Comparison of ENCODE assay signal across 24 cellular contexts in the genomic region with DNA sequence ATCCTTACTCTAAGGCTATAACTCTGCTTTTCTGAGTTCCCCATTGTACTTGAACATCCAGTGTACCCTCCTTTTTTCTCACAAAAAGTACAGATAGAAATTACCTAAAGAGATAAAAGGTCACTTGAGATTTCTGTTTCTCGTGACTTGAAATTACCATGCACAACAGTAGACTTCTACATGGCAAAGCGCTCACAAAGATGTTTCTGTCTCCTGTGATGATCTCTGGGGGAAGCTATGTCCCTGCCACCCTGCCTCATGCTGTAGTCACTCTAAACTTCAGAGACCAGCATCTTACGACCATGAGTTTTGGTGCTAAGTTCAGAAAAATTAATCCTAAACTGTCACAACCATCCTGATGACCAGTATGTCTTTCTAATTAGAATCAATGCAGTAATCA. TPM values are rescaled to one million over a fixed set of nuclear protein-coding genes. Genes with fewer than 3 reads are reported as not detected.
DNase-seq lines count a peak whose midpoint lies in the region; ATAC-seq, FAIRE-seq and TF ChIP-seq lines count a peak whose summit lies in the region.
"Had no signal": no experiment of that assay in that cellular context is flagged by ENCODE, and none has a peak within 500 bp of the region (broad histone marks: within the 10 kb centered on the region; RNA-seq: fewer than 3 reads in every experiment).

No MANE protein-coding gene starts in this region.

- H3K4me1 ChIP-seq in SK-N-SH (ENCODE audit: control insufficient read depth in 1 of 2, insufficient read depth in 2 of 2, low read depth in 1 of 2, low read length in 1 of 2) (peaks cover 50 to 57% of the 10 kb centered on the region in 2 experiments), astrocyte (ENCODE audit: insufficient read depth, low read length) (peaks cover 74% of the 10 kb centered on the region), keratinocyte (ENCODE audit: control insufficient read depth, extremely low read depth, insufficient read depth, low read length) (peaks cover 78% of the 10 kb centered on the region), skeletal muscle satellite cell (ENCODE audit: control insufficient read depth, insufficient read depth, low read length) (peaks cover 87% of the 10 kb centered on the region), upper lobe of left lung (peaks cover 16 to 38% (median 27%) of the 10 kb centered on the region in 4 donors)

- no peaks in the 10 kb centered on the region for H3K9me3 ChIP-seq in SK-N-SH
- no peaks in the 10 kb centered on the region for H3K9me3 ChIP-seq in astrocyte (ENCODE audit: insufficient read depth, low read depth, low read length)
- no peaks in the 10 kb centered on the region for H3K9me3 ChIP-seq in keratinocyte (ENCODE audit: control insufficient read depth, low read depth, low read length)
- no peaks in the 10 kb centered on the region for H3K9me3 ChIP-seq in skeletal muscle satellite cell (replicated peaks; ENCODE audit: low read length)
- H3K9me3 ChIP-seq in upper lobe of left lung: no peaks in the 10 kb centered on the region
- H3K9me3 ChIP-seq: ascending aorta, thoracic aorta had no signal

- H3K27me3 ChIP-seq in SK-N-SH (ENCODE audit: insufficient read depth) (no peaks in the 10 kb centered on the region), astrocyte (ENCODE audit: insufficient read depth, low read length) (no peaks in the 10 kb centered on the region), keratinocyte (ENCODE audit: control insufficient read depth, extremely low read depth, insufficient read depth, low read length) (no peaks in the 10 kb centered on the region), skeletal muscle satellite cell (ENCODE audit: control insufficient read depth, insufficient read depth, low read length) (no peaks in the 10 kb centered on the region), upper lobe of left lung (no peaks in the 10 kb centered on the region)
- H3K27me3 ChIP-seq: ascending aorta had no signal

- no peaks in the 10 kb centered on the region for H3K9me3 Mint-ChIP-seq in astrocyte (ENCODE audit: unreplicated experiment)
- H3K9me3 Mint-ChIP-seq: activated naive CD4-positive, alpha-beta T cell treated with anti-CD3 and anti-CD28 coated beads, Interleukin-2, amount 50 U/mL, for 24 hours; activated T-helper 1 cell treated with anti-CD3 and anti-CD28 coated beads, Interleukin-12 subunit alpha, Interleukin-12 subunit beta, Interleukin-2, Interleukin-4 antibody, amounts not matched to agents 30 ng/mL and 10 ng/mL and 1 ng/mL, durations not matched to agents 14 hours and 24 hours and 36 hours; stimulated activated effector memory CD8-positive, alpha-beta T cell treated with anti-CD3 and anti-CD28 coated beads, Interleukin-12 subunit alpha, Interleukin-12 subunit beta, amount 100 ng/mL, for 72 hours had no signal

- H3K9ac ChIP-seq in SK-N-SH: no peak overlapping the region
- peak overlapping the region; percentile 49 for H3K9ac ChIP-seq in astrocyte (ENCODE audit: low read length)
- H3K9ac ChIP-seq in keratinocyte (ENCODE audit: control insufficient read depth, extremely low read depth, insufficient read depth, low read length): peak overlapping the region; percentile 60
- H3K9ac ChIP-seq in skeletal muscle satellite cell (ENCODE audit: low read depth, low read length): peak overlapping the region; percentile 43

- H2AFZ ChIP-seq in SK-N-SH (ENCODE audit: low read depth) (no peak overlapping the region), astrocyte (ENCODE audit: low read depth, low read length) (no peak overlapping the region), keratinocyte (ENCODE audit: control insufficient read depth, low read length) (no peak overlapping the region)

- CTCF ChIA-PET in SK-N-SH (lab: Yijun Ruan, JAX): interaction anchor here (0.7 to 2.6 kb wide), 5 partner anchors 13 to 850 kb away, joined by 3 to 11 read pairs (median 3); no protein-coding TSS in a partner anchor

- H3K27ac ChIP-seq in SK-N-SH (ENCODE audit: low read depth in 2 of 2, low read length in 1 of 2) (peak overlapping the region in 1 of 2 experiments; percentile 56; a peak in 3 of 4 replicates), astrocyte (ENCODE audit: low read depth, low read length) (peak overlapping the region; percentile 81), keratinocyte (ENCODE audit: control insufficient read depth, insufficient read depth, low read length) (peak overlapping the region; percentile 91), upper lobe of left lung (peak overlapping the region in 1 of 4 donors; percentile 43)
- H3K27ac ChIP-seq: 22Rv1, ascending aorta, RWPE1, thoracic aorta had no signal

- H3K27me3 Mint-ChIP-seq in astrocyte (ENCODE audit: low read depth, unreplicated experiment): no peaks in the 10 kb centered on the region

- no peaks in the 10 kb centered on the region for H3K36me3 ChIP-seq in SK-N-SH (replicated peaks in 1 of 2; ENCODE audit: control insufficient read depth in 1 of 2, insufficient read depth in 2 of 2, low read length in 1 of 2)
- H3K36me3 ChIP-seq in astrocyte (ENCODE audit: insufficient read depth, low read length): no peaks in the 10 kb centered on the region
- H3K36me3 ChIP-seq in keratinocyte (ENCODE audit: control insufficient read depth in 2 of 2, extremely low read depth in 1 of 2, insufficient read depth in 2 of 2, low read length in 2 of 2): no peaks in the 10 kb centered on the region
- no peaks in the 10 kb centered on the region for H3K36me3 ChIP-seq in skeletal muscle satellite cell (ENCODE audit: insufficient read depth, low read length)
- H3K36me3 ChIP-seq in upper lobe of left lung: no peaks in the 10 kb centered on the region
- H3K36me3 ChIP-seq: ascending aorta, thoracic aorta had no signal

- no peaks in the 10 kb centered on the region; the same call in 1 of the 2 replicates for H4K20me1 ChIP-seq in SK-N-SH (ENCODE audit: insufficient read depth)
- no peaks in the 10 kb centered on the region for H4K20me1 ChIP-seq in astrocyte (ENCODE audit: insufficient read depth, low read length)
- no peaks in the 10 kb centered on the region for H4K20me1 ChIP-seq in keratinocyte (ENCODE audit: control insufficient read depth, extremely low read depth, insufficient read depth, low read length)

- no peaks in the 10 kb centered on the region for H3K9me2 ChIP-seq in SK-N-SH

- no peak overlapping the region for H3K4me3 Mint-ChIP-seq in astrocyte (ENCODE audit: unreplicated experiment)
- H3K4me3 Mint-ChIP-seq: activated naive CD4-positive, alpha-beta T cell treated with anti-CD3 and anti-CD28 coated beads, Interleukin-2, amount 50 U/mL, for 24 hours; activated T-helper 1 cell treated with anti-CD3 and anti-CD28 coated beads, Interleukin-12 subunit alpha, Interleukin-12 subunit beta, Interleukin-2, Interleukin-4 antibody, amounts not matched to agents 30 ng/mL and 10 ng/mL and 1 ng/mL, durations not matched to agents 14 hours and 24 hours and 36 hours; stimulated activated effector memory CD8-positive, alpha-beta T cell treated with anti-CD3 and anti-CD28 coated beads, Interleukin-12 subunit alpha, Interleukin-12 subunit beta, amount 100 ng/mL, for 72 hours had no signal

- peaks cover 58% of the 10 kb centered on the region for H3K4me1 Mint-ChIP-seq in astrocyte (ENCODE audit: low read depth, unreplicated experiment)
- H3K4me1 Mint-ChIP-seq: activated naive CD4-positive, alpha-beta T cell treated with anti-CD3 and anti-CD28 coated beads, Interleukin-2, amount 50 U/mL, for 24 hours had no signal

- dilution Hi-C loops in keratinocyte (cut with MboI; ENCODE audit: extremely low pct_ligation_motif_present, low sequenced_read_pairs): no loop called here

- TF ChIP-seq EP300 in SK-N-SH (IDR thresholded peaks at IDR 0.05; ENCODE audit: borderline replicate concordance in 1 of 2, low read depth in 1 of 2, low read length in 1 of 2): no peak
- no peak for TF ChIP-seq EP300 in upper lobe of left lung (IDR thresholded peaks at IDR 0.05)

- peak; percentile 20 for FAIRE-seq in astrocyte (lab: Jason Lieb, UNC)
- FAIRE-seq in keratinocyte (lab: Jason Lieb, UNC): no peak
- FAIRE-seq: GM19239, HTR-8/SVneo, TTC549 had no signal

- no peaks in the 10 kb centered on the region for H3K9me1 ChIP-seq in keratinocyte (ENCODE audit: control insufficient read depth, extremely low read depth, insufficient read depth, low read length)

- H3F3A ChIP-seq in SK-N-SH (replicated peaks; ENCODE audit: insufficient read depth): peaks cover 17% of the 10 kb centered on the region

- WGBS in SK-N-SH (ENCODE audit: low lambda C conversion rate): 98% methylated on average over 3 of the region's 3 CpGs
- 88 to 94% methylated on average over 3 of the region's 3 CpGs for WGBS in upper lobe of left lung, 2 donors

- no peak for ATAC-seq in SK-N-SH treated with all-trans-retinoic acid at 6 μM for 48 hours
- ATAC-seq in upper lobe of left lung (ENCODE audit: low FRiP score in 2 of 2): no peak
- ATAC-seq: stimulated activated effector memory CD8-positive, alpha-beta T cell treated with anti-CD3 and anti-CD28 coated beads, Interleukin-12 subunit alpha, Interleukin-12 subunit beta, amount 100 ng/mL, for 72 hours had no signal

- H3K4me3 ChIP-seq in SK-N-SH (ENCODE audit: low read depth in 2 of 2, low read length in 1 of 2) (no peak overlapping the region), astrocyte (ENCODE audit: insufficient read depth, low read depth, low read length) (no peak overlapping the region), keratinocyte (ENCODE audit: control insufficient read depth in 2 of 3, extremely low read depth in 1 of 3, insufficient read depth in 2 of 3, low read depth in 1 of 3, low read length in 3 of 3) (peak overlapping the region in 2 of 3 experiments; percentile 37 to 49), skeletal muscle satellite cell (ENCODE audit: low read length) (peak overlapping the region; percentile 35), upper lobe of left lung (no peak overlapping the region)

- H3K79me2 ChIP-seq in SK-N-SH (ENCODE audit: insufficient read depth) (peaks cover 89% of the 10 kb centered on the region), astrocyte (ENCODE audit: insufficient read depth, low read length) (peaks cover 80% of the 10 kb centered on the region), keratinocyte (ENCODE audit: control insufficient read depth, insufficient read depth, low read length) (peaks cover 38% of the 10 kb centered on the region)

- no peak for TF ChIP-seq POLR2A in upper lobe of left lung (IDR thresholded peaks at IDR 0.05)

- no peak for TF ChIP-seq CTCF in SK-N-SH (IDR thresholded peaks at IDR 0.05)
- TF ChIP-seq CTCF in astrocyte (IDR thresholded peaks at IDR 0.05; ENCODE audit: insufficient read depth, low read depth, low read length): no peak
- TF ChIP-seq CTCF in keratinocyte (optimal IDR thresholded peaks at IDR 0.05 in 1 of 3, IDR thresholded peaks at IDR 0.05 in 1 of 3, conservative IDR thresholded peaks at IDR 0.05 in 1 of 3; ENCODE audit: extremely low read depth in 1 of 3, insufficient read depth in 2 of 3, low read length in 3 of 3): no peak
- no peak for TF ChIP-seq CTCF in upper lobe of left lung (IDR thresholded peaks at IDR 0.05)

- H3K27ac Mint-ChIP-seq in astrocyte (ENCODE audit: unreplicated experiment): peak overlapping the region; percentile 82
- H3K27ac Mint-ChIP-seq: activated naive CD4-positive, alpha-beta T cell treated with anti-CD3 and anti-CD28 coated beads, Interleukin-2, amount 50 U/mL, for 24 hours; activated T-helper 1 cell treated with anti-CD3 and anti-CD28 coated beads, Interleukin-12 subunit alpha, Interleukin-12 subunit beta, Interleukin-2, Interleukin-4 antibody, amounts not matched to agents 30 ng/mL and 10 ng/mL and 1 ng/mL, durations not matched to agents 14 hours and 24 hours and 36 hours; stimulated activated effector memory CD8-positive, alpha-beta T cell treated with anti-CD3 and anti-CD28 coated beads, Interleukin-12 subunit alpha, Interleukin-12 subunit beta, amount 100 ng/mL, for 72 hours had no signal

- no peaks in the 10 kb centered on the region for H3K36me3 Mint-ChIP-seq in astrocyte (ENCODE audit: low read depth, unreplicated experiment)
- H3K36me3 Mint-ChIP-seq: activated naive CD4-positive, alpha-beta T cell treated with anti-CD3 and anti-CD28 coated beads, Interleukin-2, amount 50 U/mL, for 24 hours; stimulated activated effector memory CD8-positive, alpha-beta T cell treated with anti-CD3 and anti-CD28 coated beads, Interleukin-12 subunit alpha, Interleukin-12 subunit beta, amount 100 ng/mL, for 72 hours had no signal

- no peak for TF ChIP-seq RAD21 in SK-N-SH (IDR thresholded peaks at IDR 0.05; ENCODE audit: low read length)

- H3K4me2 ChIP-seq in SK-N-SH: peak overlapping the region; percentile 38; the same call in 1 of the 2 replicates
- peak overlapping the region; percentile 61 for H3K4me2 ChIP-seq in astrocyte (ENCODE audit: low read length)
- peak overlapping the region; percentile 88 for H3K4me2 ChIP-seq in keratinocyte (ENCODE audit: control insufficient read depth, extremely low read depth, insufficient read depth, low read depth, low read length)
- H3K4me2 ChIP-seq in skeletal muscle satellite cell (ENCODE audit: low read length): peak overlapping the region; percentile 71

- DNase-seq in SK-N-SH (no peak), astrocyte (ENCODE audit: low read depth) (no peak), keratinocyte (ENCODE audit: low read depth, low spot score) (no peak), NCI-H2081 (lab: John Stamatoyannopoulos, UW) (no peak), upper lobe of left lung (no peak), NCI-H187 (lab: John Stamatoyannopoulos, UW) (no peak)
- DNase-seq: activated CD4-positive, alpha-beta T cell treated with anti-CD3 and anti-CD28 coated beads for 48 hours; erythroblast; MV-4-11; NCI-H526 treated with DMSO at 0.1 percent for 48 hours; occipital lobe; stimulated activated CD4-positive, alpha-beta T cell treated with anti-CD3 and anti-CD28 coated beads, Interleukin-1b, Interleukin-23, amount 100 ng/mL, for 48 hours had no signal

- POLR2A ChIA-PET in SK-N-SH (lab: Yijun Ruan, JAX): interaction anchor here (0.6 kb wide), 1 partner anchor 7 kb away, joined by 3 read pairs; no protein-coding TSS in a partner anchor

RNA-seq across cellular contexts. Expression of a gene that starts 36.2 kb away (rescaled TPM):
- polyA plus RNA-seq in SK-N-SH (2012; rRNA removed) (8.1 and 9.2 TPM in 2 replicates), keratinocyte (3.6 to 23.1 TPM (median 8.9 TPM) in 3 replicates)
- polyA plus RNA-seq in SK-N-SH (2012; cell fraction: cytosol; rRNA removed): 9.4 TPM in 2 replicates
- polyA plus RNA-seq in SK-N-SH (2012; cell fraction: nucleus; rRNA removed): 12.0 and 18.7 TPM in 2 replicates
- total RNA-seq in astrocyte (8.8 and 9.4 TPM in 2 replicates), upper lobe of left lung (100 to 1,000 TPM in 1 of 6 donors, 10 to 100 TPM in 5; 33.9 to 109 (median 67.5) TPM)
- polyA plus RNA-seq in keratinocyte (2011; ENCODE audit: low read depth): 12.3 TPM
- 7.3 and 10.7 TPM in 2 replicates for polyA plus RNA-seq in keratinocyte (2011; cell fraction: cytosol; rRNA removed)
- polyA plus RNA-seq in keratinocyte (2011; cell fraction: nucleus; rRNA removed): 25.9 and 27.8 TPM in 2 replicates
- 9.5 and 16.1 TPM in 2 replicates for polyA plus RNA-seq in keratinocyte (2012; ENCODE audit: low replicate concordance)
- 18.4 to 56.7 TPM (median 39.1 TPM) in 3 replicates for polyA minus RNA-seq in keratinocyte
- polyA minus RNA-seq in keratinocyte (2011; cell fraction: cytosol; rRNA and poly(A)+ RNA removed): 9.4 TPM
- polyA minus RNA-seq in keratinocyte (2011; cell fraction: nucleus; rRNA and poly(A)+ RNA removed): 19.2 and 58.1 TPM in 2 replicates
- 37.1 and 39.5 TPM in 2 replicates for total RNA-seq in skeletal muscle satellite cell (2012; rRNA removed)
- total RNA-seq: activated T-helper 1 cell treated with anti-CD3 and anti-CD28 coated beads, Interleukin-12 subunit alpha, Interleukin-12 subunit beta, Interleukin-2, Interleukin-4 antibody, amounts not matched to agents 30 ng/mL and 10 ng/mL and 1 ng/mL, durations not matched to agents 14 hours and 24 hours and 36 hours had no signal

Comparison
In these comparisons a context has a peak if more than half of its experiments do, and no peak if none do; other contexts are left out.
1. H3K4me2 ChIP-seq: peak in every context shown above with its lines; median percentile 88 in keratinocyte; 71 in skeletal muscle satellite cell; 61 in astrocyte; 38 in SK-N-SH.
2. H3K4me3 ChIP-seq: peak in keratinocyte (2 of 3) and skeletal muscle satellite cell (single experiment); none in SK-N-SH (0 of 2), astrocyte (single experiment) and upper lobe of left lung (0 of 4).